Comparison of ENCODE assay signal across 25 cellular contexts in the genomic region with DNA sequence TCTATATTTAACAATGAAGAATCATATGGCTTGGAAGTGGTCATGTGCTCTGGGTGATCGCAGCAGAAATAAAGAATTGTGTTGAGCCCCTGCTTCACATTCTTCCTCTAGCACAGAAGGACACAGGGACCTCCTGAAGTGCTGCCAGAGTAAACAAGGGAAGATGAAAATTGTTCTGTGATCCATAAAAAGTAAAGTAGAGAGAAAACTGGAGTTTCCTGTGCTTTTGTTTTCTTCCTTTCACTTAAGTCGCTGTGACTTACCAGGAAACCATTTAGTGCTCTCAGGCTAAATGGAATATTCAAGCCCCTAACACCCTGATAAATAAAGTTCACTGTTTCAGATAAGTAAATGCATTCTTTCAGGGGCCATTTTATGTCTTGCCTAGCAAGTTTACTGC.
DNase-seq lines count a peak whose midpoint lies in the region; ATAC-seq and TF ChIP-seq lines count a peak whose summit lies in the region.
"Had no signal": no experiment of that assay in that cellular context is flagged by ENCODE, and none has a peak within 500 bp of the region (broad histone marks: within the 10 kb centered on the region; RNA-seq: fewer than 3 reads in every experiment).

No MANE protein-coding gene starts in this region.

- H2AK5ac ChIP-seq in trophoblast cell (ENCODE audit: low read length), result no peak overlapping the region

- H3K79me1 ChIP-seq in trophoblast cell (ENCODE audit: low read length), result no peaks in the 10 kb centered on the region

- CTCF ChIA-PET in CD4-positive, alpha-beta memory T cell (lab: Charles Lee; ENCODE audit: partially characterized antibody), result no interaction called here

- no peak overlapping the region for H3K23ac ChIP-seq in trophoblast cell (ENCODE audit: low read length)

- no peak overlapping the region for H3K14ac ChIP-seq in trophoblast cell (ENCODE audit: low read length)

- H3K9me3 ChIP-seq in hepatocyte (ENCODE audit: low read depth) (no peaks in the 10 kb centered on the region), trophoblast cell (ENCODE audit: insufficient read depth, low read depth, low read length) (no peaks in the 10 kb centered on the region)
- no peaks in the 10 kb centered on the region for H3K9me3 ChIP-seq in CD4-positive, alpha-beta memory T cell (ENCODE audit: control insufficient read depth in 1 of 2, low read length in 2 of 2)
- H3K9me3 ChIP-seq: BLaER1, breast epithelium, colonic mucosa, MG63, right lobe of liver, SJSA1 had no signal

- no peak for ATAC-seq in HG02885 (IDR thresholded peaks at IDR 0.05; ENCODE audit: poor library complexity, unreplicated experiment)
- ATAC-seq: HCT116; naive thymus-derived CD4-positive, alpha-beta T cell; Panc1; right lobe of liver had no signal

- DNase-seq in HFFc6, result no peak
- peak; percentile 53 for DNase-seq in astrocyte of the hippocampus (ENCODE audit: low read depth, low spot score)
- no peak for DNase-seq in hepatocyte (ENCODE audit: low spot score)
- DNase-seq in trophoblast cell, result no peak
- no peak for DNase-seq in CD4-positive, alpha-beta memory T cell
- DNase-seq in activated naive CD4-positive, alpha-beta T cell treated with Interleukin-2 at 50 U/mL for 16 hours, result no peak
- no peak for DNase-seq in glutamatergic neuron
- DNase-seq: activated effector memory CD4-positive, alpha-beta T cell treated with anti-CD3 and anti-CD28 coated beads, Interleukin-2, amount 50 U/mL, for 16 hours; Calu3; colonic mucosa; KBM-7; mesenchymal stem cell; MG63; naive thymus-derived CD4-positive, alpha-beta T cell; NCI-H2081; right lobe of liver; stimulated activated CD4-positive, alpha-beta T cell treated with anti-CD3 and anti-CD28 coated beads, Interleukin-4, amount 100 ng/mL, for 4 hours; stimulated activated naive CD4-positive, alpha-beta T cell had no signal

- peak overlapping the region; percentile 32; the same call in 1 of the 2 replicates for H3K4me3 Mint-ChIP-seq in HFFc6
- H3K4me3 Mint-ChIP-seq in CD4-positive, alpha-beta memory T cell, result no peak overlapping the region
- H3K4me3 Mint-ChIP-seq in glutamatergic neuron (ENCODE audit: unreplicated experiment), result no peak overlapping the region
- H3K4me3 Mint-ChIP-seq: naive thymus-derived CD4-positive, alpha-beta T cell had no signal

- H3K36me3 Mint-ChIP-seq in HFFc6 (ENCODE audit: low read depth) (peaks cover 10% of the 10 kb centered on the region), glutamatergic neuron (ENCODE audit: unreplicated experiment) (no peaks in the 10 kb centered on the region)
- H3K36me3 Mint-ChIP-seq in CD4-positive, alpha-beta memory T cell, result no peaks in the 10 kb centered on the region
- H3K36me3 Mint-ChIP-seq: naive thymus-derived CD4-positive, alpha-beta T cell had no signal

- H3K4me3 ChIP-seq in hepatocyte (no peak overlapping the region), trophoblast cell (ENCODE audit: low read depth, low read length) (no peak overlapping the region)
- no peak overlapping the region for H3K4me3 ChIP-seq in CD4-positive, alpha-beta memory T cell (ENCODE audit: low read length in 2 of 2)
- H3K4me3 ChIP-seq: BLaER1, breast epithelium, colonic mucosa, MG63, right lobe of liver, SJSA1 had no signal

- H2BK12ac ChIP-seq in trophoblast cell (ENCODE audit: low read length), result no peak overlapping the region

- H3K4me1 Mint-ChIP-seq in HFFc6 (ENCODE audit: low read depth) (0 out of 2 replicates have a peak, but pooled peaks cover 4% of the 10 kb centered on the region), glutamatergic neuron (ENCODE audit: low read depth, unreplicated experiment) (peaks cover 3% of the 10 kb centered on the region)
- no peaks in the 10 kb centered on the region for H3K4me1 Mint-ChIP-seq in CD4-positive, alpha-beta memory T cell
- H3K4me1 Mint-ChIP-seq: naive thymus-derived CD4-positive, alpha-beta T cell had no signal

- no peak overlapping the region for H3K9ac ChIP-seq in trophoblast cell (ENCODE audit: low read length)
- H3K9ac ChIP-seq: BLaER1, parathyroid adenoma had no signal

- WGBS in hepatocyte (ENCODE audit: low lambda C conversion rate, missing lambda C conversion rate), result 44% methylated on average over 2 of the region's 2 CpGs
- WGBS in trophoblast cell (ENCODE audit: extremely low coverage, insufficient coverage, insufficient read length), result no CpG with 5 or more reads among the region's 2 CpGs

- H3K36me3 ChIP-seq in hepatocyte (replicated peaks; ENCODE audit: insufficient read depth, low read depth) (no peaks in the 10 kb centered on the region), trophoblast cell (ENCODE audit: control insufficient read depth in 1 of 2, insufficient read depth in 2 of 2, low read length in 2 of 2) (no peaks in the 10 kb centered on the region)
- H3K36me3 ChIP-seq in CD4-positive, alpha-beta memory T cell (ENCODE audit: insufficient read depth, low read length), result no peaks in the 10 kb centered on the region
- H3K36me3 ChIP-seq: BLaER1, breast epithelium, colonic mucosa, MG63, right lobe of liver, SJSA1 had no signal

- H4K12ac ChIP-seq in trophoblast cell (ENCODE audit: low read depth, low read length), result no peak overlapping the region

- no peak overlapping the region for H4K8ac ChIP-seq in trophoblast cell (ENCODE audit: low read depth, low read length)

- no peaks in the 10 kb centered on the region for H4K20me1 ChIP-seq in hepatocyte (ENCODE audit: insufficient read depth, poor library complexity, severe bottlenecking)
- H4K20me1 ChIP-seq: BLaER1 had no signal

- intact Hi-C loops in CD4-positive, alpha-beta memory T cell (cut with micrococcal nuclease), result no loop called here

- H4K91ac ChIP-seq in trophoblast cell (ENCODE audit: low read depth, low read length), result no peak overlapping the region

- H3K27me3 Mint-ChIP-seq in HFFc6 (ENCODE audit: insufficient read depth), result no peaks in the 10 kb centered on the region; the same call in 1 of the 2 replicates
- H3K27me3 Mint-ChIP-seq in CD4-positive, alpha-beta memory T cell, result no peaks in the 10 kb centered on the region
- no peaks in the 10 kb centered on the region for H3K27me3 Mint-ChIP-seq in glutamatergic neuron (ENCODE audit: unreplicated experiment)
- H3K27me3 Mint-ChIP-seq: naive thymus-derived CD4-positive, alpha-beta T cell had no signal

- H3K27me3 ChIP-seq in hepatocyte (no peaks in the 10 kb centered on the region), trophoblast cell (ENCODE audit: insufficient read depth, low read length) (no peaks in the 10 kb centered on the region)
- H3K27me3 ChIP-seq in CD4-positive, alpha-beta memory T cell (ENCODE audit: insufficient read depth, low read length), result no peaks in the 10 kb centered on the region
- H3K27me3 ChIP-seq: BLaER1, breast epithelium, colonic mucosa, MG63, right lobe of liver, SJSA1 had no signal

- peaks cover 24% of the 10 kb centered on the region for H3K9me3 Mint-ChIP-seq in HFFc6
- peaks cover 0 to 21% (median 5%) of the 10 kb centered on the region in 8 donors for H3K9me3 Mint-ChIP-seq in CD4-positive, alpha-beta memory T cell
- no peaks in the 10 kb centered on the region for H3K9me3 Mint-ChIP-seq in glutamatergic neuron (ENCODE audit: unreplicated experiment)

- H3K4ac ChIP-seq in trophoblast cell (ENCODE audit: low read depth, low read length), result no peak overlapping the region

- H2AFZ ChIP-seq in hepatocyte (peak overlapping the region; percentile 32), trophoblast cell (ENCODE audit: insufficient read depth, low read length, poor library complexity) (no peak overlapping the region)
- H2AFZ ChIP-seq: parathyroid adenoma had no signal

- no peaks in the 10 kb centered on the region for H3K9me2 ChIP-seq in hepatocyte (replicated peaks; ENCODE audit: insufficient read depth)

- H3K4me2 ChIP-seq in hepatocyte (no peak overlapping the region), trophoblast cell (ENCODE audit: low read length) (no peak overlapping the region)
- H3K4me2 ChIP-seq: BLaER1 had no signal

- no peak overlapping the region for H3K18ac ChIP-seq in trophoblast cell (ENCODE audit: low read length)

- no peaks in the 10 kb centered on the region for H3K79me2 ChIP-seq in hepatocyte
- H3K79me2 ChIP-seq in trophoblast cell (ENCODE audit: control insufficient read depth, insufficient read depth, low read length, poor library complexity), result no peaks in the 10 kb centered on the region
- H3K79me2 ChIP-seq: parathyroid adenoma had no signal

- H2BK5ac ChIP-seq in trophoblast cell (ENCODE audit: low read depth, low read length, poor library complexity), result no peak overlapping the region

- TF ChIP-seq CTCF in HFFc6 (IDR thresholded peaks at IDR 0.05), result no peak
- no peak for TF ChIP-seq CTCF in hepatocyte (IDR thresholded peaks at IDR 0.05; ENCODE audit: poor library complexity)
- TF ChIP-seq CTCF in glutamatergic neuron (IDR thresholded peaks at IDR 0.05; ENCODE audit: partially characterized antibody, unreplicated experiment), result no peak

- H3K4me1 ChIP-seq in hepatocyte (ENCODE audit: insufficient read depth), result no peaks in the 10 kb centered on the region
- no peaks in the 10 kb centered on the region for H3K4me1 ChIP-seq in trophoblast cell (ENCODE audit: control insufficient read depth in 1 of 2, insufficient read depth in 2 of 2, low read length in 2 of 2)
- H3K4me1 ChIP-seq in CD4-positive, alpha-beta memory T cell (ENCODE audit: insufficient read depth, low read length), result no peaks in the 10 kb centered on the region
- H3K4me1 ChIP-seq: BLaER1, breast epithelium, colonic mucosa, parathyroid adenoma, right lobe of liver, SJSA1 had no signal

- H3K27ac ChIP-seq in hepatocyte (peak overlapping the region; percentile 13), trophoblast cell (ENCODE audit: low read depth, low read length) (peak overlapping the region; percentile 25)
- H3K27ac ChIP-seq in CD4-positive, alpha-beta memory T cell (ENCODE audit: low read depth, low read length), result no peak overlapping the region
- H3K27ac ChIP-seq: BLaER1, breast epithelium, colonic mucosa, parathyroid adenoma, right lobe of liver, SJSA1 had no signal

- H3K27ac Mint-ChIP-seq in HFFc6 (0 out of 2 replicates have a peak overlapping the region, but pooled peaks have one; percentile 45), glutamatergic neuron (ENCODE audit: unreplicated experiment) (no peak overlapping the region)
- H3K27ac Mint-ChIP-seq in CD4-positive, alpha-beta memory T cell, result no peak overlapping the region
- H3K27ac Mint-ChIP-seq: naive thymus-derived CD4-positive, alpha-beta T cell had no signal

- POLR2A ChIA-PET in CD4-positive, alpha-beta memory T cell (lab: Charles Lee; ENCODE audit: partially characterized antibody), result no interaction called here

- H2BK120ac ChIP-seq in trophoblast cell (ENCODE audit: insufficient read depth, low read length, poor library complexity), result no peak overlapping the region
